14 cellular contexts compared by ENCODE assay signal in genomic region chr17:16459271-16459670, GRCh38. TPM values are rescaled to one million over a fixed set of nuclear protein-coding genes. Genes with fewer than 3 reads are reported as not detected.
A peak's percentile ranks its signal among the peaks of the same experiment; 100 is the strongest.
DNase-seq lines count a peak whose midpoint lies in the region; ATAC-seq and TF ChIP-seq lines count a peak whose summit lies in the region.
"Had no signal": no experiment of that assay in that cellular context is flagged by ENCODE, and none has a peak within 500 bp of the region (broad histone marks: within the 10 kb centered on the region; RNA-seq: fewer than 3 reads in every experiment).

No MANE protein-coding gene starts in this region.

- POLR2A ChIA-PET in A673 (lab: Charles Lee; ENCODE audit: low non-redundant PET), result no interaction called here
- POLR2A ChIA-PET in CD8-positive, alpha-beta T cell (lab: Charles Lee), result no interaction called here
- POLR2A ChIA-PET in WTC11 (lab: Charles Lee), result interaction anchor here (1.0 to 1.4 kb wide), 2 partner anchors 20 to 21 kb away, joined by 3 read pairs; no protein-coding TSS in a partner anchor

- no peaks in the 10 kb centered on the region for H3K9me3 Mint-ChIP-seq in CD8-positive, alpha-beta T cell
- no peaks in the 10 kb centered on the region for H3K9me3 Mint-ChIP-seq in WTC11
- no peaks in the 10 kb centered on the region for H3K9me3 Mint-ChIP-seq in naive B cell
- H3K9me3 Mint-ChIP-seq: HFFc6 had no signal

- H3K4me3 ChIP-seq in A673 (ENCODE audit: low read depth, low read length, poor library complexity, severe bottlenecking), result no peak overlapping the region
- no peak overlapping the region for H3K4me3 ChIP-seq in CD8-positive, alpha-beta T cell (ENCODE audit: low read depth, low read length)
- H3K4me3 ChIP-seq in colonic mucosa, result no peak overlapping the region
- H3K4me3 ChIP-seq: BLaER1, K562 had no signal

- DNase-seq in A673 (ENCODE audit: low spot score) (no peak), WTC11 (ENCODE audit: low spot score) (no peak), naive B cell (no peak), colonic mucosa (no peak), cerebellar nuclear complex (lab: John Stamatoyannopoulos, UW) (no peak)
- no peak for DNase-seq in CD8-positive, alpha-beta T cell
- DNase-seq: HFFc6, NCI-H1436, NCI-H2029 treated with DMSO at 0.1 percent for 48 hours, NCI-H524 had no signal

- no peak overlapping the region for H3K9ac ChIP-seq in colonic mucosa (ENCODE audit: low read depth in 2 of 2, low read length in 2 of 2)
- H3K9ac ChIP-seq: BLaER1 had no signal

- no peak overlapping the region for H3K4me3 Mint-ChIP-seq in CD8-positive, alpha-beta T cell
- H3K4me3 Mint-ChIP-seq in WTC11 (no peak overlapping the region), naive B cell (no peak overlapping the region)
- H3K4me3 Mint-ChIP-seq: HFFc6 had no signal

- no TSS peak for BruUV-seq in A673 (replicated peaks; lab: Mats Ljungman, UMichigan)

- H3K27me3 ChIP-seq in A673 (replicated peaks; ENCODE audit: insufficient read depth, low read depth, low read length, poor library complexity) (no peaks in the 10 kb centered on the region), colonic mucosa (no peaks in the 10 kb centered on the region)
- H3K27me3 ChIP-seq in CD8-positive, alpha-beta T cell (ENCODE audit: insufficient read depth, low read length), result no peaks in the 10 kb centered on the region
- H3K27me3 ChIP-seq: BLaER1 had no signal

- TF ChIP-seq CTCF in A673 (conservative IDR thresholded peaks at IDR 0.05; ENCODE audit: low read depth, low read length), result no peak
- no peak for TF ChIP-seq CTCF in CD8-positive, alpha-beta T cell (IDR thresholded peaks at IDR 0.05)
- no peak for TF ChIP-seq CTCF in WTC11 (IDR thresholded peaks at IDR 0.05)
- TF ChIP-seq CTCF in colonic mucosa (IDR thresholded peaks at IDR 0.05), result no peak

- H3K4me1 Mint-ChIP-seq in CD8-positive, alpha-beta T cell (ENCODE audit: low read depth), result no peaks in the 10 kb centered on the region
- H3K4me1 Mint-ChIP-seq in WTC11 (peaks cover 43% of the 10 kb centered on the region), naive B cell (no peaks in the 10 kb centered on the region)

- no peaks in the 10 kb centered on the region for H3K9me3 ChIP-seq in A673 (ENCODE audit: low read depth, low read length, poor library complexity, severe bottlenecking)
- no peaks in the 10 kb centered on the region for H3K9me3 ChIP-seq in CD8-positive, alpha-beta T cell (ENCODE audit: low read length)
- no peaks in the 10 kb centered on the region for H3K9me3 ChIP-seq in colonic mucosa
- H3K9me3 ChIP-seq: BLaER1 had no signal

- H3K4me1 ChIP-seq in A673 (ENCODE audit: insufficient read depth, low read length, poor library complexity, severe bottlenecking) (no peaks in the 10 kb centered on the region), colonic mucosa (peaks cover 8% of the 10 kb centered on the region)
- H3K4me1 ChIP-seq in CD8-positive, alpha-beta T cell (ENCODE audit: insufficient read depth, low read length), result no peaks in the 10 kb centered on the region

- H3K27ac Mint-ChIP-seq in CD8-positive, alpha-beta T cell, result peak overlapping the region; percentile 49
- H3K27ac Mint-ChIP-seq in WTC11 (peak overlapping the region; percentile 78), naive B cell (peak overlapping the region in 4 of 6 donors; percentile 12 to 86 (median 32))
- H3K27ac Mint-ChIP-seq: HFFc6 had no signal

- CTCF ChIA-PET in A673 (lab: Charles Lee) (interaction anchor here (0.5 kb wide), 1 partner anchor 14 kb away, joined by 5 read pairs; no protein-coding TSS in a partner anchor), WTC11 (lab: Charles Lee) (interaction anchor here (1.0 to 7.6 kb wide), 6 partner anchors 32 to 96 kb away, joined by 3 to 56 read pairs (median 4); partner anchors contain the start of gene LRRC75A)
- CTCF ChIA-PET in CD8-positive, alpha-beta T cell (lab: Charles Lee), result interaction anchor here (1.8 kb wide), 1 partner anchor 62 kb away, joined by 6 read pairs; no protein-coding TSS in a partner anchor

- H3K27ac ChIP-seq in A673 (ENCODE audit: low read depth, low read length, poor library complexity, severe bottlenecking) (peak overlapping the region; percentile 2), colonic mucosa (no peak overlapping the region)
- no peak overlapping the region for H3K27ac ChIP-seq in CD8-positive, alpha-beta T cell (ENCODE audit: low read depth, low read length)
- H3K27ac ChIP-seq: BLaER1, HL-60 had no signal

- intact Hi-C loops in A673 (cut with micrococcal nuclease; ENCODE audit: unreplicated experiment), result no loop called here
- intact Hi-C loops in CD8-positive, alpha-beta T cell (cut with DNase I, micrococcal nuclease), result no loop called here
- intact Hi-C loops in colonic mucosa (cut with DNase I), result no loop called here

- H3K36me3 ChIP-seq in A673 (ENCODE audit: insufficient read depth, low read length, poor library complexity, severe bottlenecking) (no peaks in the 10 kb centered on the region), colonic mucosa (no peaks in the 10 kb centered on the region)
- no peaks in the 10 kb centered on the region for H3K36me3 ChIP-seq in CD8-positive, alpha-beta T cell (ENCODE audit: insufficient read depth, low read length)

- H3K36me3 Mint-ChIP-seq in CD8-positive, alpha-beta T cell, result peaks cover 15% of the 10 kb centered on the region
- H3K36me3 Mint-ChIP-seq in WTC11 (peaks cover 17% of the 10 kb centered on the region), naive B cell (no peaks in the 10 kb centered on the region)

- H3K27me3 Mint-ChIP-seq in CD8-positive, alpha-beta T cell (ENCODE audit: low read depth), result no peaks in the 10 kb centered on the region
- H3K27me3 Mint-ChIP-seq in WTC11 (ENCODE audit: low read depth), result no peaks in the 10 kb centered on the region; the same call in 1 of the 2 replicates
- H3K27me3 Mint-ChIP-seq in naive B cell, result no peaks in the 10 kb centered on the region

- ATAC-seq in CD8-positive, alpha-beta T cell, result no peak
- ATAC-seq in WTC11, result no peak
- ATAC-seq in naive B cell (ENCODE audit: low read depth in 2 of 2), result no peak
- no peak for ATAC-seq in GM19463 (IDR thresholded peaks at IDR 0.05; ENCODE audit: unreplicated experiment)
- ATAC-seq: K562 had no signal

TF ChIP-seq in WTC11, 78 proteins besides CTCF, POLR2A, EP300 and RAD21 (continues in another document):
- no peak for TF ChIP-seq FOXK1 (CRISPR knock-in tag; IDR thresholded peaks at IDR 0.05)
- no peak for TF ChIP-seq ATF2 (CRISPR knock-in tag; IDR thresholded peaks at IDR 0.05; ENCODE audit: borderline replicate concordance, low read depth)
- TF ChIP-seq ZNF317 (CRISPR knock-in tag; IDR thresholded peaks at IDR 0.05; ENCODE audit: borderline replicate concordance, low read depth), result no peak
- TF ChIP-seq CDX4 (CRISPR knock-in tag; IDR thresholded peaks at IDR 0.05; ENCODE audit: borderline replicate concordance), result no peak
- no peak for TF ChIP-seq HMGXB4 (CRISPR knock-in tag; IDR thresholded peaks at IDR 0.05)

RNA-seq across cellular contexts. Expression of gene LRRC75A, which starts 32.7 kb away (rescaled TPM):
- 2.8 and 3.6 TPM in 2 replicates for total RNA-seq in A673 (2021)
- total RNA-seq in CD8-positive, alpha-beta T cell, result 1 to 10 TPM; 1.7 TPM
- 13.7 to 22.9 TPM (median 14.7 TPM) in 3 replicates for total RNA-seq in WTC11 (2021)
- polyA plus RNA-seq in naive B cell (ENCODE audit: low read depth in 6 of 6), result 1 to 10 TPM in 3 of 6 donors, under 1 TPM in 3; 0.21 to 1.9 (median 1.1) TPM
- total RNA-seq in colonic mucosa, result 10 to 100 TPM; 43.2 to 49.4 TPM

RNA-seq across cellular contexts. Expression of gene TRPV2, which starts 43.9 kb away (rescaled TPM):
- not detected in 2 replicates for total RNA-seq in A673 (2021)
- 10 to 100 TPM; 37.1 to 37.4 TPM for total RNA-seq in CD8-positive, alpha-beta T cell
- total RNA-seq in WTC11 (2021), result 3.5 to 4.9 TPM (median 4.3 TPM) in 3 replicates
- 10 to 100 TPM; 36.2 to 59.9 (median 44.0) TPM for polyA plus RNA-seq in naive B cell (ENCODE audit: low read depth in 6 of 6)
- total RNA-seq in colonic mucosa, result 1 to 10 TPM; 5.4 to 7.4 TPM
